Comparison of ENCODE assay signal across 8 cellular contexts in genomic region chr2:68252407-68253210, GRCh38. TPM values are rescaled to one million over a fixed set of nuclear protein-coding genes. Genes with fewer than 3 reads are reported as not detected.
DNase-seq lines count a peak whose midpoint lies in the region; ATAC-seq and TF ChIP-seq lines count a peak whose summit lies in the region.

PPP3R1 (minus strand) TSS chr2:68252532; CDS start chr2:68252127, 405 bp downstream.

- peak within 1 kb of the TSS; percentile 97 for H3K27ac ChIP-seq in left ventricle myocardium inferior (replicated peaks)
- H3K27ac ChIP-seq in upper lobe of right lung = peak within 1 kb of the TSS; percentile 97

- H3K4me3 Mint-ChIP-seq in T-helper 17 cell = peak within 1 kb of the TSS; percentile 99
- H3K4me3 Mint-ChIP-seq in progenitor cell of endocrine pancreas (ENCODE audit: low read depth) = peak within 1 kb of the TSS; percentile 97

- peaks cover 7% of the 10 kb centered on the region for H3K36me3 Mint-ChIP-seq in T-helper 17 cell (ENCODE audit: low read depth)
- H3K36me3 Mint-ChIP-seq in progenitor cell of endocrine pancreas (ENCODE audit: insufficient read depth) = no peaks in the 10 kb centered on the region

- H3K36me3 ChIP-seq in left ventricle myocardium inferior (no peaks in the 10 kb centered on the region), upper lobe of right lung (no peaks in the 10 kb centered on the region)

- H3K9me3 Mint-ChIP-seq in progenitor cell of endocrine pancreas (ENCODE audit: low read depth) = no peaks in the 10 kb centered on the region

- intact Hi-C loops in left ventricle myocardium inferior (cut with micrococcal nuclease) (no loop called here), upper lobe of right lung (cut with DNase I) (no loop called here)

- no peak within 1 kb of the TSS for H3K27ac Mint-ChIP-seq in T-helper 17 cell
- H3K27ac Mint-ChIP-seq in progenitor cell of endocrine pancreas = peak within 1 kb of the TSS; percentile 98

- DNase-seq in NCI-H1694 treated with DMSO at 0.1 percent for 48 hours (lab: John Stamatoyannopoulos, UW) (peak; percentile 82), T-helper 17 cell (peak; percentile 83 to 94 (median 92)), amygdala (lab: John Stamatoyannopoulos, UW) (peak; percentile 73 to 99 (median 94)), left ventricle myocardium inferior (peak; percentile 96), progenitor cell of endocrine pancreas (ENCODE audit: low spot score, unreplicated experiment) (peak; percentile 91), upper lobe of right lung (peak; percentile 98)

- H3K27me3 ChIP-seq in left ventricle myocardium inferior (ENCODE audit: low read depth) (no peaks in the 10 kb centered on the region), upper lobe of right lung (no peaks in the 10 kb centered on the region)

- no peaks in the 10 kb centered on the region for H3K9me3 ChIP-seq in T-helper 17 cell (ENCODE audit: control insufficient read depth, low read length, poor library complexity, severe bottlenecking)
- no peaks in the 10 kb centered on the region for H3K9me3 ChIP-seq in left ventricle myocardium inferior (replicated peaks)
- H3K9me3 ChIP-seq in upper lobe of right lung = no peaks in the 10 kb centered on the region

- H3K4me3 ChIP-seq in left ventricle myocardium inferior (peak within 1 kb of the TSS; percentile 85), upper lobe of right lung (peak within 1 kb of the TSS; percentile 89)

- H3K4me1 ChIP-seq in left ventricle myocardium inferior = peaks cover 54% of the 10 kb centered on the region
- peaks cover 43% of the 10 kb centered on the region for H3K4me1 ChIP-seq in upper lobe of right lung

- TF ChIP-seq POLR2A in GM15510 (IDR thresholded peaks at IDR 0.05; ENCODE audit: borderline replicate concordance, extremely low read depth, insufficient read length) = peak; percentile 81

- H3K27me3 Mint-ChIP-seq in T-helper 17 cell (no peaks in the 10 kb centered on the region), progenitor cell of endocrine pancreas (no peaks in the 10 kb centered on the region)

- TF ChIP-seq CTCF in left ventricle myocardium inferior (IDR thresholded peaks at IDR 0.05; ENCODE audit: borderline replicate concordance) (no peak), progenitor cell of endocrine pancreas (IDR thresholded peaks at IDR 0.05; ENCODE audit: unreplicated experiment) (no peak), upper lobe of right lung (IDR thresholded peaks at IDR 0.05) (no peak)

- H3K4me1 Mint-ChIP-seq in T-helper 17 cell = peaks cover 42% of the 10 kb centered on the region
- peaks cover 16% of the 10 kb centered on the region for H3K4me1 Mint-ChIP-seq in progenitor cell of endocrine pancreas (ENCODE audit: low read depth)

- peak; percentile 73 for ATAC-seq in HG02884 (IDR thresholded peaks at IDR 0.05; ENCODE audit: unreplicated experiment)
- ATAC-seq in T-helper 17 cell = peak; percentile 81
- ATAC-seq in upper lobe of right lung = peak; percentile 97

RNA-seq across cellular contexts. Expression of gene PPP3R1, which starts in this region (rescaled TPM):
- total RNA-seq in T-helper 17 cell (10 to 100 TPM; 60.3 to 83.9 TPM), left ventricle myocardium inferior (34.6 TPM), progenitor cell of endocrine pancreas (44.1 and 48.5 TPM in 2 replicates), upper lobe of right lung (59.2 TPM)

Comparison
In these comparisons a context has a peak if more than half of its experiments do, and no peak if none do; other contexts are left out.
1. Peak in every context shown above with its lines: DNase-seq, ATAC-seq, H3K4me3 ChIP-seq and H3K27ac ChIP-seq.